In genomic region chr6:3723966-3724365, GRCh38 we compare ENCODE assay signal across 24 cellular contexts. TPM values are rescaled to one million over a fixed set of nuclear protein-coding genes. Genes with fewer than 3 reads are reported as not detected.
DNase-seq lines count a peak whose midpoint lies in the region; ATAC-seq and TF ChIP-seq lines count a peak whose summit lies in the region.
"Had no signal": no experiment of that assay in that cellular context is flagged by ENCODE, and none has a peak within 500 bp of the region (broad histone marks: within the 10 kb centered on the region; RNA-seq: fewer than 3 reads in every experiment).

No MANE protein-coding gene starts in this region.

- no TSS peak for BruUV-seq in MCF 10A (replicated peaks; lab: Mats Ljungman, UMichigan)

- H3K9me3 Mint-ChIP-seq in MCF 10A (ENCODE audit: unreplicated experiment) (no peaks in the 10 kb centered on the region), chondrocyte (ENCODE audit: low read depth) (no peaks in the 10 kb centered on the region), nephron (no peaks in the 10 kb centered on the region)
- H3K9me3 Mint-ChIP-seq: CD4-positive, alpha-beta T cell had no signal

- H3K4me3 Mint-ChIP-seq in MCF 10A (ENCODE audit: unreplicated experiment) (no peak overlapping the region), chondrocyte (ENCODE audit: unreplicated experiment) (peak overlapping the region; percentile 39), nephron (peak overlapping the region in 1 of 3 experiments; percentile 6)
- H3K4me3 Mint-ChIP-seq: CD4-positive, alpha-beta T cell; naive B cell had no signal

- H3K27ac Mint-ChIP-seq in MCF 10A (ENCODE audit: low read depth, unreplicated experiment) (no peak overlapping the region), chondrocyte (ENCODE audit: unreplicated experiment) (peak overlapping the region; percentile 94), nephron (peak overlapping the region; percentile 38 to 50 (median 46))
- H3K27ac Mint-ChIP-seq: CD4-positive, alpha-beta T cell had no signal

- no peak overlapping the region for H3K4me3 ChIP-seq in breast epithelium
- no peak overlapping the region for H3K4me3 ChIP-seq in thoracic aorta
- H3K4me3 ChIP-seq in colonic mucosa: no peak overlapping the region
- H3K4me3 ChIP-seq: adrenal gland, gastroesophageal sphincter, ovary had no signal

- CTCF ChIA-PET in MCF 10A (lab: Yijun Ruan, JAX): interaction anchor here (1.3 to 1.7 kb wide), 2 partner anchors 9 to 444 kb away, joined by 3 to 6 read pairs; no protein-coding TSS in a partner anchor

- TF ChIP-seq CTCF in breast epithelium (IDR thresholded peaks at IDR 0.05) (no peak), MCF 10A (IDR thresholded peaks at IDR 0.05; ENCODE audit: unreplicated experiment) (no peak), chondrocyte (IDR thresholded peaks at IDR 0.05) (no peak), nephron (IDR thresholded peaks at IDR 0.05; ENCODE audit: unreplicated experiment in 3 of 3) (no peak), thoracic aorta (IDR thresholded peaks at IDR 0.05) (no peak), colonic mucosa (IDR thresholded peaks at IDR 0.05) (no peak)

- intact Hi-C loops in breast epithelium (cut with DNase I; ENCODE audit: low total_unique reads): no loop called here
- intact Hi-C loops in MCF 10A (cut with micrococcal nuclease): no loop called here
- intact Hi-C loops in colonic mucosa (cut with DNase I): no loop called here

- H3K9me3 ChIP-seq in breast epithelium (no peaks in the 10 kb centered on the region), thoracic aorta (no peaks in the 10 kb centered on the region), colonic mucosa (no peaks in the 10 kb centered on the region)
- H3K9me3 ChIP-seq: adrenal gland, gastroesophageal sphincter, ovary had no signal

- H3K36me3 Mint-ChIP-seq in MCF 10A (ENCODE audit: insufficient read depth, unreplicated experiment) (peaks cover 56% of the 10 kb centered on the region), chondrocyte (ENCODE audit: low read depth) (peaks cover 48% of the 10 kb centered on the region), nephron (ENCODE audit: low read depth) (peaks cover 22% of the 10 kb centered on the region)
- H3K36me3 Mint-ChIP-seq: naive B cell had no signal

- TF ChIP-seq POLR2A in breast epithelium (IDR thresholded peaks at IDR 0.05): no peak

- H3K4me1 ChIP-seq in breast epithelium (no peaks in the 10 kb centered on the region), thoracic aorta (ENCODE audit: control insufficient read depth in 1 of 2, low read depth in 2 of 2) (peaks cover 19 to 65% of the 10 kb centered on the region in 2 donors), colonic mucosa (no peaks in the 10 kb centered on the region)
- H3K4me1 ChIP-seq: adrenal gland had no signal

- H3K4me1 Mint-ChIP-seq in MCF 10A (ENCODE audit: insufficient read depth, unreplicated experiment): no peaks in the 10 kb centered on the region
- H3K4me1 Mint-ChIP-seq in chondrocyte (ENCODE audit: low read depth): peaks cover 83% of the 10 kb centered on the region
- H3K4me1 Mint-ChIP-seq in nephron: peaks cover 63% of the 10 kb centered on the region
- H3K4me1 Mint-ChIP-seq: naive B cell had no signal

- DNase-seq in breast epithelium (ENCODE audit: low spot score in 2 of 2) (no peak), MCF 10A (ENCODE audit: unreplicated experiment) (no peak), chondrocyte (ENCODE audit: low spot score) (peak; percentile 65), thoracic aorta (ENCODE audit: low spot score) (no peak), NCI-H2029 (lab: John Stamatoyannopoulos, UW) (no peak), colonic mucosa (no peak), DMS 273 (lab: John Stamatoyannopoulos, UW; ENCODE audit: unreplicated experiment) (no peak)
- DNase-seq: activated CD4-positive, CD25-positive, alpha-beta regulatory T cell; activated naive CD4-positive, alpha-beta T cell treated with Interleukin-2 at 50 U/mL for 16 hours; adrenal gland; CD4-positive, alpha-beta T cell; cortex of kidney; DMS 273 treated with DMSO at 0.1 percent for 48 hours; naive B cell; NCI-H1105 treated with DMSO at 0.1 percent for 48 hours; NCI-H748 treated with DMSO at 0.1 percent for 48 hours; ovary; stimulated activated CD4-positive, alpha-beta T cell treated with anti-CD3 and anti-CD28 coated beads, Interleukin-12 subunit alpha, Interleukin-12 subunit beta, amount 100 ng/mL, for 4 hours; stimulated activated CD4-positive, alpha-beta T cell treated with anti-CD3 and anti-CD28 coated beads, Interleukin-4, amount 100 ng/mL, for 1 hour; substantia nigra; T-helper 1 cell had no signal

- H3K27me3 Mint-ChIP-seq in MCF 10A (ENCODE audit: insufficient read depth, unreplicated experiment) (no peaks in the 10 kb centered on the region), chondrocyte (ENCODE audit: low read depth) (no peaks in the 10 kb centered on the region), nephron (ENCODE audit: low read depth) (no peaks in the 10 kb centered on the region)
- H3K27me3 Mint-ChIP-seq: naive B cell had no signal

- H3K27me3 ChIP-seq in breast epithelium: no peaks in the 10 kb centered on the region
- H3K27me3 ChIP-seq in thoracic aorta (replicated peaks; ENCODE audit: insufficient read depth): no peaks in the 10 kb centered on the region
- no peaks in the 10 kb centered on the region for H3K27me3 ChIP-seq in colonic mucosa
- H3K27me3 ChIP-seq: adrenal gland, gastroesophageal sphincter, ovary had no signal

- POLR2A ChIA-PET in MCF 10A (lab: Yijun Ruan, JAX): no interaction called here

- H3K36me3 ChIP-seq in breast epithelium (no peaks in the 10 kb centered on the region), thoracic aorta (peaks cover 64% of the 10 kb centered on the region), colonic mucosa (no peaks in the 10 kb centered on the region)
- H3K36me3 ChIP-seq: ovary had no signal

- ATAC-seq in thoracic aorta (ENCODE audit: insufficient number of reproducible peaks, low FRiP score, low read depth): no peak
- ATAC-seq: gastroesophageal sphincter had no signal

- no peak overlapping the region for H3K9ac ChIP-seq in colonic mucosa (ENCODE audit: low read depth in 2 of 2, low read length in 2 of 2)

- H3K27ac ChIP-seq in breast epithelium (peak overlapping the region; percentile 33 to 78), thoracic aorta (peak overlapping the region; percentile 49 to 66), colonic mucosa (no peak overlapping the region)
- H3K27ac ChIP-seq: 22Rv1, adrenal gland, ovary had no signal

RNA-seq across cellular contexts. Expression of gene PXDC1, which starts 27.5 kb away (rescaled TPM):
- total RNA-seq in breast epithelium: 100 to 1,000 TPM in 1 of 3 donors, 10 to 100 TPM in 2; 86.2 to 122 (median 88.0) TPM
- 48.1 and 51.4 TPM in 2 replicates for total RNA-seq in MCF 10A (2022)
- total RNA-seq in chondrocyte: 191 to 231 TPM (median 222 TPM) in 3 replicates
- total RNA-seq in thoracic aorta: 100 to 1,000 TPM; 406 to 488 TPM
- total RNA-seq in colonic mucosa: 1 to 10 TPM; 1.7 to 8.8 TPM
